ENCODE assay signal across 29 cellular contexts in genomic region chr17:51341457-51341856, GRCh38.
"Had no signal": no experiment of that assay in that cellular context is flagged by ENCODE, and none has a peak within 500 bp of the region (broad histone marks: within the 10 kb centered on the region; RNA-seq: fewer than 3 reads in every experiment).

No MANE protein-coding gene starts in this region.

- H3K79me2 ChIP-seq: hepatocyte had no signal

- H3K27ac ChIP-seq: colonic mucosa, coronary artery, epithelial cell of prostate, esophagus muscularis mucosa, esophagus squamous epithelium, foreskin keratinocyte, gastrocnemius medialis, gastroesophageal sphincter, heart left ventricle, heart right ventricle, hepatocyte had no signal

- H3K4me2 ChIP-seq: hepatocyte had no signal

- H3K27ac Mint-ChIP-seq: dendritic cell treated with granulocyte-macrophage colony-stimulating factor and Interleukin-4, amounts not matched to agents 40 ng/mL and 50 ng/mL, for 4 days; effector memory CD8-positive, alpha-beta T cell had no signal

- H2AFZ ChIP-seq: hepatocyte had no signal

- H3K4me3 Mint-ChIP-seq: dendritic cell treated with granulocyte-macrophage colony-stimulating factor and Interleukin-4, amounts not matched to agents 40 ng/mL and 50 ng/mL, for 4 days; effector memory CD8-positive, alpha-beta T cell had no signal

- H3K9me3 ChIP-seq: colonic mucosa, esophagus muscularis mucosa, esophagus squamous epithelium, gastrocnemius medialis, gastroesophageal sphincter, heart left ventricle, heart right ventricle had no signal

- H3K4me1 ChIP-seq: colonic mucosa, esophagus muscularis mucosa, esophagus squamous epithelium, foreskin keratinocyte, gastrocnemius medialis, gastroesophageal sphincter, heart left ventricle, heart right ventricle had no signal

- H3K9me3 Mint-ChIP-seq: dendritic cell treated with granulocyte-macrophage colony-stimulating factor and Interleukin-4, amounts not matched to agents 40 ng/mL and 50 ng/mL, for 4 days; effector memory CD8-positive, alpha-beta T cell had no signal

- H3K4me3 ChIP-seq: colonic mucosa, coronary artery, dorsolateral prefrontal cortex, esophagus muscularis mucosa, esophagus squamous epithelium, gastrocnemius medialis, gastroesophageal sphincter, heart left ventricle, heart right ventricle, hepatocyte had no signal

- H3K27me3 ChIP-seq: colonic mucosa, dorsolateral prefrontal cortex, esophagus muscularis mucosa, gastrocnemius medialis, gastroesophageal sphincter, hepatocyte had no signal

- FAIRE-seq: colon, endometrium, endothelial cell of umbilical vein, frontal cortex had no signal

- ATAC-seq: esophagus mucosa, gastrocnemius medialis, gastroesophageal sphincter, heart left ventricle, heart right ventricle had no signal

- H3K36me3 ChIP-seq: colonic mucosa, esophagus muscularis mucosa, esophagus squamous epithelium, gastrocnemius medialis, gastroesophageal sphincter, heart left ventricle, heart right ventricle had no signal

- DNase-seq: colonic mucosa; cortex of kidney; dermis blood vessel endothelial cell; dorsolateral prefrontal cortex; effector CD4-positive, alpha-beta T cell; effector CD8-positive, alpha-beta T cell; effector memory CD4-positive, alpha-beta T cell; effector memory CD8-positive, alpha-beta T cell; erythroblast; esophagus squamous epithelium; foreskin fibroblast; foreskin keratinocyte; foreskin melanocyte; gastrocnemius medialis; glutamatergic neuron; head of caudate nucleus; heart left ventricle; heart right ventricle had no signal
